9 cellular contexts compared by ENCODE assay signal in the genomic region with DNA sequence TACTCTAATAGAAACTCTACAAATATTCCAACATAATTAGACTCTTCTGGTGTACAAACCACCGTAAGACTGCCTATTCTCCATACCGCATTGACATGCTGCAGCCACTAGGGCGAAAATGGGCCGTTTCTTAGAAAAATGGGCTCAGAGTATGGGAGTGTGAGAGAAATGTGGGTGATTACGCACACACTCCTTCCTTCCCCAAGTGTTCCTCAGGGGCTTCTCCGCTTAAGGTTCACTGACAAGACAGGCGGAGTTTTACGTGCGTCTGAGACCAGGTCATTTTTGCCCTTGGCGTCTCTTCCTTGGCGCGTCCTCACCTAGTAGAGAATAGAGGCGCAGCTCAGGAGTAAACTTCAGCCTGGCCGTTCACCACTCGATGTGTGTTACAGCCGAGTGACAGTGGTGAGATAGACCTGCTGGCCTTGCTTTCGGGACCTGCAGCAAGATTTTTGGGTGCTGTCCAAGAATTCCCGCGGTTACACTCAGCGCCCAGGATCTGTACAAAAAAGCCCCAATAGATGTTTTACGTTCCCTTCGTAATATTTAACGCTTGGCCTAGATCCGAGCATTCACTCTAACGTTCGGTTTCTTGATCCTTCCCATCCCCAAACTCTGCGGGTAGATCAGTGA. TPM values are rescaled to one million over a fixed set of nuclear protein-coding genes. Genes with fewer than 3 reads are reported as not detected.
DNase-seq lines count a peak whose midpoint lies in the region; ATAC-seq, FAIRE-seq and TF ChIP-seq lines count a peak whose summit lies in the region.
"Had no signal": no experiment of that assay in that cellular context is flagged by ENCODE, and none has a peak within 500 bp of the region (broad histone marks: within the 10 kb centered on the region; RNA-seq: fewer than 3 reads in every experiment).

No MANE protein-coding gene starts in this region.

- H3K4me3 ChIP-seq in DND-41 (ENCODE audit: low read depth in 1 of 2, low read length in 2 of 2), result no peak overlapping the region
- H3K4me3 ChIP-seq in H1 (ENCODE audit: extremely low read depth in 1 of 4, insufficient read depth in 2 of 4, low read depth in 3 of 4, low read length in 4 of 4), result peak overlapping the region; percentile 25 to 64 (median 34); a peak in 6 of 8 replicates
- H3K4me3 ChIP-seq in mucosa of descending colon, result no peak overlapping the region

- H3K9me3 ChIP-seq in DND-41 (ENCODE audit: insufficient read depth, low read length, severe bottlenecking) (no peaks in the 10 kb centered on the region), H1 (ENCODE audit: insufficient read depth in 2 of 2, low read depth in 1 of 2, low read length in 1 of 2) (peaks cover 4 to 5% of the 10 kb centered on the region in 2 experiments; a peak in 1 of 4 replicates), mucosa of descending colon (no peaks in the 10 kb centered on the region)

- 22% methylated on average over 27 of the region's 27 CpGs; no CpG with 5 or more reads in 1 of the 2 experiments for WGBS in H1 (ENCODE audit: extremely low coverage in 1 of 2, insufficient coverage in 1 of 2, insufficient read length in 1 of 2, insufficient replicate concordance in 2 of 2, low coverage in 1 of 2, low lambda C conversion rate in 2 of 2, missing lambda C conversion rate in 1 of 2), 2 experiments

- no peak overlapping the region for H2BK5ac ChIP-seq in H1 (ENCODE audit: low read depth, low read length)

- no peak for TF ChIP-seq POLR2A in H1 (IDR thresholded peaks at IDR 0.05; ENCODE audit: control extremely low read depth in 1 of 2, low read depth in 2 of 2, low read length in 2 of 2)

- H3K9ac ChIP-seq in DND-41 (ENCODE audit: low read depth, low read length) (no peak overlapping the region), H1 (replicated peaks in 1 of 4; ENCODE audit: extremely low read depth in 1 of 4, low read depth in 3 of 4, low read length in 3 of 4) (no peak overlapping the region; a peak in 1 of 7 replicates)

- peak; percentile 31 to 41; a peak in 3 of 4 replicates for TF ChIP-seq RAD21 in H1 (IDR thresholded peaks at IDR 0.05 in 1 of 2, conservative IDR thresholded peaks at IDR 0.05 in 1 of 2; ENCODE audit: low read depth in 2 of 2, low read length in 2 of 2)

- H2BK120ac ChIP-seq in H1 (replicated peaks; ENCODE audit: low read depth, low read length), result no peak overlapping the region

- H3K36me3 ChIP-seq in DND-41 (ENCODE audit: insufficient read depth, low read length) (no peaks in the 10 kb centered on the region), H1 (ENCODE audit: control insufficient read depth in 2 of 4, insufficient read depth in 4 of 4, low read length in 3 of 4) (no peaks in the 10 kb centered on the region), mucosa of descending colon (ENCODE audit: low read depth) (no peaks in the 10 kb centered on the region)

- H3K4me2 ChIP-seq in DND-41 (ENCODE audit: insufficient read depth, low read length) (no peak overlapping the region), H1 (ENCODE audit: insufficient read depth in 1 of 2, low read depth in 2 of 2, low read length in 2 of 2) (peak overlapping the region; percentile 80 to 89)

- CTCF ChIA-PET in H1 (lab: Charles Lee; ENCODE audit: partially characterized antibody), result interaction anchor here (0.6 to 3.3 kb wide), 24 partner anchors 8 to 708 kb away, joined by 3 to 29 read pairs (median 5); no protein-coding TSS in a partner anchor

- no peak overlapping the region for H2BK20ac ChIP-seq in H1 (ENCODE audit: low read length)

- H3K27ac ChIP-seq in DND-41 (ENCODE audit: low read length), result no peak overlapping the region
- no peak overlapping the region for H3K27ac ChIP-seq in H1 (ENCODE audit: low read depth, low read length)
- H3K27ac ChIP-seq: VCaP had no signal

- no peak overlapping the region for H4K8ac ChIP-seq in H1 (ENCODE audit: extremely low read depth, insufficient read depth, low read length)

- DNase-seq in DND-41, result no peak
- peak; percentile 11 for DNase-seq in NAMALWA (ENCODE audit: low spot score)
- peak in 1 of 2 experiments; percentile 54 for DNase-seq in H1 (ENCODE audit: low read depth in 1 of 2, low spot score in 2 of 2)
- DNase-seq in mucosa of descending colon, result no peak
- DNase-seq in NCI-H128 (lab: John Stamatoyannopoulos, UW; ENCODE audit: unreplicated experiment), result no peak
- DNase-seq in mesenteric fat pad (ENCODE audit: low spot score), result no peak
- DNase-seq in effector memory CD8-positive, alpha-beta T cell, result no peak

- no peak overlapping the region for H3K4ac ChIP-seq in H1 (replicated peaks; ENCODE audit: insufficient read length, low read depth, low read length)

- H2BK15ac ChIP-seq in H1 (ENCODE audit: low read length), result no peak overlapping the region

- H4K5ac ChIP-seq in H1 (ENCODE audit: insufficient read length, low read depth, low read length), result no peak overlapping the region

- H4K91ac ChIP-seq in H1 (replicated peaks; ENCODE audit: insufficient read length, low read length), result no peak overlapping the region

- no peak overlapping the region for H3K23ac ChIP-seq in H1 (ENCODE audit: insufficient read length)

- no peak overlapping the region for H2AFZ ChIP-seq in DND-41 (ENCODE audit: low read depth, low read length)
- H2AFZ ChIP-seq in H1 (ENCODE audit: low read length), result peak overlapping the region; percentile 58

- TF ChIP-seq CTCF in DND-41 (IDR thresholded peaks at IDR 0.05; ENCODE audit: borderline replicate concordance, extremely low read depth, low read length, poor library complexity, severe bottlenecking) (peak; percentile 34), H1 (IDR thresholded peaks at IDR 0.05; ENCODE audit: control extremely low read depth in 1 of 3, insufficient read depth in 1 of 3, low read depth in 1 of 3, low read length in 3 of 3) (peak; percentile 40 to 58 (median 48)), mucosa of descending colon (IDR thresholded peaks at IDR 0.05) (no peak)

- no peak overlapping the region for H3K14ac ChIP-seq in H1 (ENCODE audit: insufficient read length)

- H3K79me2 ChIP-seq in DND-41 (ENCODE audit: insufficient read depth, low read length) (no peaks in the 10 kb centered on the region), H1 (ENCODE audit: control insufficient read depth in 1 of 2, insufficient read depth in 2 of 2, low read length in 2 of 2) (no peaks in the 10 kb centered on the region)

- H3K23me2 ChIP-seq in H1 (ENCODE audit: low read depth, low read length), result peaks cover 19% of the 10 kb centered on the region; the same call in 1 of the 2 replicates

- H3K4me1 ChIP-seq in DND-41 (ENCODE audit: insufficient read depth, low read length) (no peaks in the 10 kb centered on the region), H1 (replicated peaks in 1 of 4; ENCODE audit: control insufficient read depth in 3 of 4, insufficient read depth in 4 of 4, low read length in 3 of 4) (peaks cover 0 to 12% (median 9%) of the 10 kb centered on the region in 4 experiments; a peak in 6 of 7 replicates), mucosa of descending colon (ENCODE audit: low read depth) (peaks cover 19% of the 10 kb centered on the region)

- peaks cover 53 to 66% of the 10 kb centered on the region in 2 donors for H3K27me3 Mint-ChIP-seq in effector memory CD8-positive, alpha-beta T cell

- H3K4me3 Mint-ChIP-seq in effector memory CD8-positive, alpha-beta T cell, result peak overlapping the region in 1 of 2 donors; percentile 51

- H4K20me1 ChIP-seq in DND-41 (ENCODE audit: insufficient read depth, low read length) (no peaks in the 10 kb centered on the region), H1 (replicated peaks in 1 of 2; ENCODE audit: control insufficient read depth in 1 of 2, insufficient read depth in 2 of 2, low read length in 2 of 2) (peaks cover 2 to 4% of the 10 kb centered on the region in 2 experiments)

- intact Hi-C loops in mucosa of descending colon (cut with DNase I, micrococcal nuclease), result no loop called here

- H3K9me3 Mint-ChIP-seq in effector memory CD8-positive, alpha-beta T cell, result no peaks in the 10 kb centered on the region

- FAIRE-seq in H1 (lab: Jason Lieb, UNC), result no peak

- no peak for ATAC-seq in DND-41 (ENCODE audit: insufficient read depth, low read depth)
- peak; percentile 13 for ATAC-seq in GM19397 (IDR thresholded peaks at IDR 0.05; ENCODE audit: unreplicated experiment)
- peak; percentile 33 for ATAC-seq in mucosa of descending colon
- no peak for ATAC-seq in effector memory CD8-positive, alpha-beta T cell (replicated peaks)

- H3K79me1 ChIP-seq in H1 (ENCODE audit: low read depth, low read length), result no peaks in the 10 kb centered on the region

- H2AK5ac ChIP-seq in H1 (ENCODE audit: low read depth, low read length), result no peak overlapping the region

- H3K4me1 Mint-ChIP-seq in effector memory CD8-positive, alpha-beta T cell (ENCODE audit: low read depth in 2 of 2), result peaks cover 0 to 14% of the 10 kb centered on the region in 2 donors

- H3K27ac Mint-ChIP-seq in effector memory CD8-positive, alpha-beta T cell, result no peak overlapping the region

- no peak for TF ChIP-seq EP300 in H1 (IDR thresholded peaks at IDR 0.05; ENCODE audit: borderline replicate concordance in 1 of 2, low read depth in 2 of 2, low read length in 2 of 2)

- H3K56ac ChIP-seq in H1 (replicated peaks; ENCODE audit: insufficient read length, low read depth, low read length), result no peak overlapping the region

- no peak overlapping the region for H2BK12ac ChIP-seq in H1 (ENCODE audit: low read depth, low read length)

- H3K18ac ChIP-seq in H1 (ENCODE audit: extremely low read depth, low read length), result no peak overlapping the region

- H3K36me3 Mint-ChIP-seq in effector memory CD8-positive, alpha-beta T cell (ENCODE audit: insufficient read depth), result no peaks in the 10 kb centered on the region

- POLR2A ChIA-PET in H1 (lab: Charles Lee; ENCODE audit: partially characterized antibody), result no interaction called here

- H3K27me3 ChIP-seq in DND-41 (ENCODE audit: insufficient read depth, low read length, poor library complexity), result no peaks in the 10 kb centered on the region
- peaks cover 30 to 57% (median 53%) of the 10 kb centered on the region in 4 experiments for H3K27me3 ChIP-seq in H1 (replicated peaks in 1 of 4; ENCODE audit: control insufficient read depth in 3 of 4, extremely low read depth in 1 of 4, insufficient read depth in 3 of 4, low read length in 3 of 4)

TF ChIP-seq in H1, 55 proteins besides CTCF, POLR2A, EP300 and RAD21 (continues in another document):
- TF ChIP-seq ASH2L (IDR thresholded peaks at IDR 0.05; ENCODE audit: low read length), result peak; percentile 39

RNA-seq across cellular contexts. Expression of a gene that starts 1.8 kb away (rescaled TPM):
- total RNA-seq in H1 (2021; fragmentation: NEBNext Ultra II Directional; extraction: Animal tissue kit (Norgen Biotek cat#: 25700)), result 0.04 and 0.08 TPM in 2 replicates
- 0.03 TPM in 2 replicates for polyA plus RNA-seq in H1 (2011; rRNA removed)
- polyA plus RNA-seq in H1 (2011; cell fraction: cytosol; rRNA removed), result 0.03 TPM
- 0.07 TPM for polyA plus RNA-seq in H1 (2011; cell fraction: nucleus; rRNA removed)
- polyA plus RNA-seq in H1 (2012, experiment 1 of 2), result 0.03 to 0.08 TPM in 2 of 4 replicates, not detected in the others
- polyA plus RNA-seq in H1 (2012, experiment 2 of 2), result not detected
- 0.08 TPM for polyA plus RNA-seq in H1 (2013, experiment 1 of 2)
- 0.06 TPM for polyA plus RNA-seq in H1 (2013, experiment 2 of 2)
- polyA minus RNA-seq in H1 (2011; rRNA and poly(A)+ RNA removed), result 0.03 and 0.05 TPM in 2 replicates
- polyA minus RNA-seq in H1 (2011; cell fraction: cytosol; rRNA and poly(A)+ RNA removed), result not detected
- 0.30 TPM for polyA minus RNA-seq in H1 (2011; cell fraction: nucleus; rRNA and poly(A)+ RNA removed)
- total RNA-seq in mucosa of descending colon, result 1 to 10 TPM; 1.7 to 3.5 (median 2.5) TPM
- total RNA-seq in mesenteric fat pad, result 14.4 TPM

Comparison
In these comparisons a context has a peak if more than half of its experiments do, and no peak if none do; other contexts are left out.
1. ATAC-seq: peak in GM19397 (single experiment) and mucosa of descending colon (single experiment); none in DND-41 (single experiment) and effector memory CD8-positive, alpha-beta T cell (single experiment).
2. H3K4me3 ChIP-seq: peak in H1 (4 of 4); none in DND-41 (0 of 2) and mucosa of descending colon (single experiment).